ENCODE assay signal across 8 cellular contexts in the genomic region with DNA sequence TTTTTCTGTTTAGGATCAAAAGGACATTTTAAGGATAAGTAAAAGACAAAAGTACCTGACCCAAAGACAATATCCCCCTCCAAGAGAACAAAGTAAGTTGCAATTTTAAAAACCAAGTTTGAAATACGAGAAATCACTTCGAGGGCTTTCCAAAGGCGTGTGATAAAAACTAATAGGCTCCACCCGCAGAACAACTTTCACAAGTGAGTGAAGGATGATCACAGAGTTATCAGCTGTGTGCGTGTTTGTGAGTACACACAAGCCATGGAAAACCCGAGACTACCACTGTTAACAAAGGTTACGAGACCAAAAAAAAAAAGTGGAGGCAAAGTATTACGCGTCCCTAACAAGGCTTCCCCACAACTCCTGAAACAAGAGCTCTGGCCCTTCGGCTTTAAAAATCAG. TPM values are rescaled to one million over a fixed set of nuclear protein-coding genes. Genes with fewer than 3 reads are reported as not detected.
DNase-seq lines count a peak whose midpoint lies in the region; ATAC-seq, FAIRE-seq and TF ChIP-seq lines count a peak whose summit lies in the region.

No MANE protein-coding gene starts in this region.

- H4K20me1 ChIP-seq in fibroblast of lung (ENCODE audit: control insufficient read depth, extremely low read depth, insufficient read depth, low read length) = no peaks in the 10 kb centered on the region

- peak overlapping the region; percentile 85 to 89 (median 88) for H3K4me3 ChIP-seq in fibroblast of lung (replicated peaks in 1 of 4; ENCODE audit: control extremely low read depth in 1 of 4, insufficient read depth in 1 of 4, low read depth in 3 of 4, low read length in 4 of 4)
- peak overlapping the region; percentile 83 to 88 for H3K4me3 ChIP-seq in neutrophil (ENCODE audit: low read depth in 1 of 2, low read length in 1 of 2)

- TF ChIP-seq CTCF in fibroblast of lung (conservative IDR thresholded peaks at IDR 0.05 in 1 of 2, IDR thresholded peaks at IDR 0.05 in 1 of 2; ENCODE audit: low read depth in 1 of 2, low read length in 2 of 2) (no peak), neutrophil (IDR thresholded peaks at IDR 0.05) (no peak)

- H3K27me3 ChIP-seq in fibroblast of lung (ENCODE audit: control insufficient read depth, insufficient read depth, low read length) = peaks cover 3% of the 10 kb centered on the region
- no peaks in the 10 kb centered on the region for H3K27me3 ChIP-seq in neutrophil

- TF ChIP-seq POLR2A in GM12891 (IDR thresholded peaks at IDR 0.05; ENCODE audit: low read depth, low read length) = no peak

- H3K4me1 ChIP-seq in fibroblast of lung (ENCODE audit: control insufficient read depth, extremely low read depth, insufficient read depth, low read length) (no peaks in the 10 kb centered on the region), neutrophil (ENCODE audit: control insufficient read depth in 1 of 2, insufficient read depth in 1 of 2, low read depth in 1 of 2, low read length in 1 of 2) (peaks cover 31 to 33% of the 10 kb centered on the region in 2 experiments)

- peaks cover 49% of the 10 kb centered on the region for H3K79me2 ChIP-seq in fibroblast of lung (ENCODE audit: control insufficient read depth, insufficient read depth, low read length)

- H3K9ac ChIP-seq in fibroblast of lung (ENCODE audit: insufficient read depth, low read length) = peak overlapping the region; percentile 79

- FAIRE-seq in GM12891 (lab: Jason Lieb, UNC) = peak; percentile 28

- H3K9me3 ChIP-seq in fibroblast of lung (ENCODE audit: control insufficient read depth, insufficient read depth, low read depth, low read length) (no peaks in the 10 kb centered on the region), neutrophil (no peaks in the 10 kb centered on the region)

- H3K36me3 ChIP-seq in fibroblast of lung (ENCODE audit: control insufficient read depth, insufficient read depth, low read length) (no peaks in the 10 kb centered on the region), neutrophil (no peaks in the 10 kb centered on the region)

- DNase-seq in A172 (ENCODE audit: low spot score) (peak; percentile 2), GM12891 (ENCODE audit: insufficient read length, low spot score) (no peak), SW480 (ENCODE audit: low spot score) (peak; percentile 32), fibroblast of lung (ENCODE audit: low read depth in 2 of 2) (peak in 1 of 2 donors; percentile 61), ecto neural progenitor cell (ENCODE audit: low spot score) (no peak)

- H3K4me2 ChIP-seq in fibroblast of lung (ENCODE audit: extremely low read depth, insufficient read depth, low read length) = peak overlapping the region; percentile 84

- H2AFZ ChIP-seq in fibroblast of lung (ENCODE audit: low read length) = peak overlapping the region; percentile 57

- H3K27ac ChIP-seq in fibroblast of lung (ENCODE audit: insufficient read depth, low read length) = peak overlapping the region; percentile 79
- peak overlapping the region; percentile 99 for H3K27ac ChIP-seq in neutrophil

- ATAC-seq in HG02840 (IDR thresholded peaks at IDR 0.05; ENCODE audit: low FRiP score, unreplicated experiment) (no peak), HG02642 (IDR thresholded peaks at IDR 0.05; ENCODE audit: poor library complexity, unreplicated experiment) (no peak)

TF ChIP-seq in GM12891, 5 proteins besides CTCF, POLR2A, EP300 and RAD21:
- TF ChIP-seq POLR2AphosphoS5 (IDR thresholded peaks at IDR 0.05; ENCODE audit: low read depth, low read length) = no peak
- no peak for TF ChIP-seq TAF1 (IDR thresholded peaks at IDR 0.05; ENCODE audit: low read depth, low read length)
- no peak for TF ChIP-seq SPI1 (IDR thresholded peaks at IDR 0.05; ENCODE audit: low read depth, low read length)
- TF ChIP-seq PAX5 (IDR thresholded peaks at IDR 0.05; ENCODE audit: insufficient read depth, low read length, severe bottlenecking) = no peak
- no peak for TF ChIP-seq POU2F2 (IDR thresholded peaks at IDR 0.05; ENCODE audit: low read depth, low read length)

RNA-seq across cellular contexts. Expression of gene SMAD2, which starts 0.8 kb away (rescaled TPM):
- total RNA-seq in A172 (2014; rRNA removed; shearing (Covaris generic)) = 88.1 and 105 TPM in 2 replicates
- polyA plus RNA-seq in GM12891 (2012; ENCODE audit: low read depth, missing spikeins) = 60.6 TPM
- total RNA-seq in fibroblast of lung = 31.3 and 76.0 TPM in 2 replicates
- 88.6 and 111 TPM in 2 replicates for polyA plus RNA-seq in fibroblast of lung
- 61.0 and 75.8 TPM in 2 replicates for polyA plus RNA-seq in fibroblast of lung (2012)
- polyA minus RNA-seq in fibroblast of lung (ENCODE audit: low replicate concordance) = 22.7 and 28.6 TPM in 2 replicates

Comparison
In these comparisons a context has a peak if more than half of its experiments do, and no peak if none do; other contexts are left out.
1. DNase-seq: peak in A172 (single experiment) and SW480 (single experiment); none in GM12891 (single experiment) and ecto neural progenitor cell (single experiment).